ENCODE assay signal across 24 cellular contexts in the genomic region with DNA sequence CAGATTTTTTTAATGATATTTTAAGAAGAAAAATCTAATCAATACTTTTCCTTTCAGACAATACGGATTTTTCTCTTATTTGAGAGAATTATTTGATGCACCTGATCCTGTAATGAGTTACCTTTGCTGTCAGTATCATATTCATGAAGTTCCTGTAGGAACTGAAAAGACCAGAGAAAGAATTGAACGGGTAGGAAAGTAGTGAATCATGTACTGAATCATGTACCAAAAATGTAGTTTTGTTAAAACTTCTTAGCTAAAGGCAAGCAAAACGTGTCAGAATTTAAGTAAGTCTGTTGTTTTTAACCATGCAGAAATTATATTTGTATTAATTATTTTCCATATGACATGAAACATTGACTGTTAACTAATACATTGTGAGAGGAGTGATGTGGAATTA. TPM values are rescaled to one million over a fixed set of nuclear protein-coding genes. Genes with fewer than 3 reads are reported as not detected.
A peak's percentile ranks its signal among the peaks of the same experiment; 100 is the strongest.
DNase-seq lines count a peak whose midpoint lies in the region; ATAC-seq, FAIRE-seq and TF ChIP-seq lines count a peak whose summit lies in the region.
"Had no signal": no experiment of that assay in that cellular context is flagged by ENCODE, and none has a peak within 500 bp of the region (broad histone marks: within the 10 kb centered on the region; RNA-seq: fewer than 3 reads in every experiment).

No MANE protein-coding gene starts in this region.

- H3K4me1 ChIP-seq in transverse colon, result no peaks in the 10 kb centered on the region
- H3K4me1 ChIP-seq: left lung had no signal

- 87 to 91% methylated on average over 3 of the region's 3 CpGs for WGBS in transverse colon (ENCODE audit: low coverage in 1 of 2), 2 donors

- FAIRE-seq in D721Med (lab: Jason Lieb, UNC), result peak; percentile 76
- FAIRE-seq: HepG2 had no signal

- TF ChIP-seq EP300 in transverse colon (IDR thresholded peaks at IDR 0.05; ENCODE audit: low read depth), result no peak

- no peak for ATAC-seq in HG02938 (IDR thresholded peaks at IDR 0.05; ENCODE audit: unreplicated experiment)
- no peak for ATAC-seq in activated CD4-positive, CD25-positive, alpha-beta regulatory T cell treated with anti-CD3 and anti-CD28 coated beads, Interleukin-2, amount 50 U/mL, for 24 hours
- ATAC-seq: activated CD8-positive, alpha-beta memory T cell treated with anti-CD3 and anti-CD28 coated beads, Interleukin-2, amount 10 ng/mL, durations not matched to agents 7 days and 5 days; activated T-helper 17 cell treated with anti-CD3 and anti-CD28 coated beads, Interleukin-2, amount 50 U/mL, for 72 hours; HepG2; left lung had no signal

- no peak for TF ChIP-seq CTCF in D721Med (IDR thresholded peaks at IDR 0.05; ENCODE audit: insufficient read depth, missing control alignments)
- no peak for TF ChIP-seq CTCF in choroid plexus epithelial cell (conservative IDR thresholded peaks at IDR 0.05; ENCODE audit: low read depth, low read length)
- no peak for TF ChIP-seq CTCF in transverse colon (IDR thresholded peaks at IDR 0.05)

- no peak for DNase-seq in D721Med (ENCODE audit: insufficient read length, low spot score)
- peak; percentile 32 for DNase-seq in M059J (ENCODE audit: low read depth)
- DNase-seq in choroid plexus epithelial cell (ENCODE audit: low read depth), result peak; percentile 40
- peak; percentile 7 for DNase-seq in kidney glomerular epithelial cell (lab: John Stamatoyannopoulos, UW)
- DNase-seq in transverse colon, result no peak
- no peak for DNase-seq in inferior parietal cortex (ENCODE audit: extremely low spot score)
- DNase-seq: activated CD4-positive, alpha-beta T cell treated with anti-CD3 and anti-CD28 coated beads for 48 hours; activated CD8-positive, alpha-beta memory T cell treated with anti-CD3 and anti-CD28 coated beads, Interleukin-2, amount 10 ng/mL, durations not matched to agents 7 days and 5 days; activated naive CD8-positive, alpha-beta T cell treated with anti-CD3 and anti-CD28 coated beads for 36 hours; DND-41; glutamatergic neuron; left lung; NCI-H1417; NCI-H2107; NCI-H510A treated with DMSO at 0.1 percent for 48 hours; stimulated activated naive CD4-positive, alpha-beta T cell; SW 1271 had no signal

- H3K36me3 ChIP-seq in transverse colon, result peaks cover 0 to 52% (median 18%) of the 10 kb centered on the region in 4 donors

- H3K27ac ChIP-seq in transverse colon, result no peak overlapping the region
- H3K27ac ChIP-seq: epithelial cell of prostate, left lung, skin epidermis, thoracic aorta had no signal

- intact Hi-C loops in transverse colon (cut with DNase I; ENCODE audit: low total_unique reads), result no loop called here

- TF ChIP-seq POLR2A in transverse colon (IDR thresholded peaks at IDR 0.05), result no peak

- in situ Hi-C loops in transverse colon (cut with MboI; ENCODE audit: low pct_ligation_motif_present in 1 of 4, low pct_unique_long_range_greater_than_20kb in 1 of 4, low sequenced_read_pairs in 3 of 4), result no loop called here

- no peaks in the 10 kb centered on the region for H3K9me3 ChIP-seq in transverse colon
- H3K9me3 ChIP-seq: left lung, thoracic aorta had no signal

- H3K4me3 ChIP-seq in choroid plexus epithelial cell (ENCODE audit: low read depth, low read length), result no peak overlapping the region
- no peak overlapping the region for H3K4me3 ChIP-seq in transverse colon
- H3K4me3 ChIP-seq: left lung, skin epidermis, thoracic aorta had no signal

- no peaks in the 10 kb centered on the region for H3K27me3 ChIP-seq in transverse colon
- H3K27me3 ChIP-seq: left lung had no signal

RNA-seq across cellular contexts. Expression of gene SMC5, which starts 56.6 kb away (rescaled TPM):
- total RNA-seq in M059J (2014; rRNA removed; shearing (Covaris generic)), result 19.8 and 21.4 TPM in 2 replicates
- 10 to 100 TPM; 20.2 to 86.1 (median 24.0) TPM for total RNA-seq in transverse colon

Comparison
In these comparisons a context has a peak if more than half of its experiments do, and no peak if none do; other contexts are left out.
1. DNase-seq: peak in M059J (single experiment), choroid plexus epithelial cell (single experiment) and kidney glomerular epithelial cell (single experiment); none in D721Med (single experiment), transverse colon (single experiment) and inferior parietal cortex (single experiment).